24 cellular contexts compared by ENCODE assay signal in genomic region chr20:4119854-4120209, GRCh38. TPM values are rescaled to one million over a fixed set of nuclear protein-coding genes. Genes with fewer than 3 reads are reported as not detected.
A peak's percentile ranks its signal among the peaks of the same experiment; 100 is the strongest.
DNase-seq lines count a peak whose midpoint lies in the region; ATAC-seq and TF ChIP-seq lines count a peak whose summit lies in the region.
"Had no signal": no experiment of that assay in that cellular context is flagged by ENCODE, and none has a peak within 500 bp of the region (broad histone marks: within the 10 kb centered on the region; RNA-seq: fewer than 3 reads in every experiment).

No MANE protein-coding gene starts in this region.

- H3K9ac ChIP-seq in skeletal muscle satellite cell (ENCODE audit: low read depth, low read length), result peak overlapping the region; percentile 42

- intact Hi-C loops in heart left ventricle (cut with DNase I), result loop anchor here in 1 of 10 donors (10.0 kb wide), 1 partner anchor 475 kb away; no protein-coding TSS in a partner anchor

- H3K27ac ChIP-seq in heart left ventricle, result peak overlapping the region in 5 of 12 donors; percentile 29 to 68 (median 52)
- H3K27ac ChIP-seq in right atrium auricular region, result peak overlapping the region in 1 of 2 donors; percentile 24
- peak overlapping the region; percentile 95 for H3K27ac ChIP-seq in RWPE2 (ENCODE audit: poor library complexity, severe bottlenecking)
- peak overlapping the region; percentile 42 for H3K27ac ChIP-seq in foreskin keratinocyte
- H3K27ac ChIP-seq: sigmoid colon, SK-N-MC, testis had no signal

- DNase-seq in heart left ventricle (no peak), right atrium auricular region (ENCODE audit: low spot score) (no peak), RWPE2 (ENCODE audit: low spot score) (no peak), foreskin keratinocyte (no peak), SHP77 treated with DMSO at 0.1 percent for 48 hours (lab: John Stamatoyannopoulos, UW) (no peak), GM10266 (ENCODE audit: extremely low spot score) (no peak)
- DNase-seq: ACHN; activated CD4-positive, alpha-beta memory T cell treated with anti-CD3 and anti-CD28 coated beads for 36 hours; activated CD8-positive, alpha-beta memory T cell treated with anti-CD3 and anti-CD28 coated beads, Interleukin-2, amount 50 U/mL, for 4 hours; activated naive CD4-positive, alpha-beta T cell treated with anti-CD3 and anti-CD28 coated beads, Interleukin-2, amount 50 U/mL, for 16 hours; BE2C; cortex of kidney; H7; NCI-H1105; NCI-H1930; NCI-H526 treated with DMSO at 0.1 percent for 48 hours; sigmoid colon; stimulated activated naive CD4-positive, alpha-beta T cell treated with Interleukin-2 at 50 U/mL for 16 hours; testis had no signal

- TF ChIP-seq POLR2A in heart left ventricle (IDR thresholded peaks at IDR 0.05), result no peak

- H3K4me2 ChIP-seq in skeletal muscle satellite cell (ENCODE audit: low read length), result peak overlapping the region; percentile 67

- no peaks in the 10 kb centered on the region for H3K36me3 ChIP-seq in heart left ventricle
- H3K36me3 ChIP-seq in right atrium auricular region, result no peaks in the 10 kb centered on the region
- H3K36me3 ChIP-seq in RWPE2 (ENCODE audit: low read depth), result no peaks in the 10 kb centered on the region
- H3K36me3 ChIP-seq in skeletal muscle satellite cell (ENCODE audit: insufficient read depth, low read length), result no peaks in the 10 kb centered on the region
- H3K36me3 ChIP-seq: BE2C, sigmoid colon had no signal

- H3K9me3 ChIP-seq in heart left ventricle (no peaks in the 10 kb centered on the region), right atrium auricular region (no peaks in the 10 kb centered on the region), RWPE2 (ENCODE audit: severe bottlenecking) (no peaks in the 10 kb centered on the region), skeletal muscle satellite cell (replicated peaks; ENCODE audit: low read length) (no peaks in the 10 kb centered on the region)
- H3K9me3 ChIP-seq: BE2C, sigmoid colon, testis had no signal

- WGBS in heart left ventricle, 4 donors, result 51 to 77% (median 55%) methylated on average over 10 of the region's 10 CpGs

- TF ChIP-seq CTCF in heart left ventricle (IDR thresholded peaks at IDR 0.05), result no peak
- TF ChIP-seq CTCF in right atrium auricular region (IDR thresholded peaks at IDR 0.05), result no peak
- no peak for TF ChIP-seq CTCF in RWPE2 (IDR thresholded peaks at IDR 0.05; ENCODE audit: poor library complexity, severe bottlenecking)
- TF ChIP-seq CTCF in foreskin keratinocyte (conservative IDR thresholded peaks at IDR 0.05), result no peak
- TF ChIP-seq CTCF in GM10266 (IDR thresholded peaks at IDR 0.05; ENCODE audit: control insufficient read depth, insufficient read depth, low read depth, missing control alignments), result no peak

- H3K4me1 ChIP-seq in heart left ventricle (peaks cover 0 to 38% (median 8%) of the 10 kb centered on the region in 12 donors), right atrium auricular region (no peaks in the 10 kb centered on the region), RWPE2 (ENCODE audit: insufficient read depth, poor library complexity, severe bottlenecking) (peaks cover 18% of the 10 kb centered on the region), foreskin keratinocyte (no peaks in the 10 kb centered on the region), skeletal muscle satellite cell (ENCODE audit: control insufficient read depth, insufficient read depth, low read length) (peaks cover 18% of the 10 kb centered on the region)
- H3K4me1 ChIP-seq: BE2C, sigmoid colon, testis had no signal

- ATAC-seq in heart left ventricle, result peak in 3 of 4 donors; percentile 55 to 70 (median 64)
- peak; percentile 50; the same call in 2 of the 3 replicates for ATAC-seq in RWPE2 (ENCODE audit: low read depth)
- no peak for ATAC-seq in foreskin keratinocyte
- ATAC-seq in GM19328 (IDR thresholded peaks at IDR 0.05; ENCODE audit: unreplicated experiment), result no peak
- ATAC-seq: activated CD4-positive, CD25-positive, alpha-beta regulatory T cell treated with anti-CD3 and anti-CD28 coated beads, Interleukin-2, amount 50 U/mL, for 24 hours; esophagus mucosa had no signal

- H3K4me3 ChIP-seq in heart left ventricle, result no peak overlapping the region
- H3K4me3 ChIP-seq in right atrium auricular region, result no peak overlapping the region
- no peak overlapping the region for H3K4me3 ChIP-seq in RWPE2 (ENCODE audit: severe bottlenecking)
- H3K4me3 ChIP-seq in skeletal muscle satellite cell (ENCODE audit: low read length), result peak overlapping the region; percentile 38
- H3K4me3 ChIP-seq: sigmoid colon, SK-N-MC, testis had no signal

- H3K27me3 ChIP-seq in heart left ventricle (no peaks in the 10 kb centered on the region), right atrium auricular region (no peaks in the 10 kb centered on the region), RWPE2 (ENCODE audit: insufficient read depth, poor library complexity, severe bottlenecking) (no peaks in the 10 kb centered on the region), foreskin keratinocyte (peaks cover 2% of the 10 kb centered on the region), skeletal muscle satellite cell (ENCODE audit: control insufficient read depth, insufficient read depth, low read length) (no peaks in the 10 kb centered on the region)
- H3K27me3 ChIP-seq: sigmoid colon, testis had no signal

RNA-seq across cellular contexts. Expression of gene SMOX, which starts 28.8 kb away (rescaled TPM):
- total RNA-seq in heart left ventricle (1 to 10 TPM; 1.7 to 5.9 (median 2.4) TPM), right atrium auricular region (1 to 10 TPM; 5.2 to 6.6 TPM), foreskin keratinocyte (4.8 and 8.3 TPM in 2 replicates)
- polyA plus RNA-seq in heart left ventricle (1 to 10 TPM; 1.3 to 3.2 TPM), foreskin keratinocyte (5.4 and 7.7 TPM in 2 replicates)
- 18.5 and 18.8 TPM in 2 replicates for total RNA-seq in skeletal muscle satellite cell (2012; rRNA removed)

Comparison
In these comparisons a context has a peak if more than half of its experiments do, and no peak if none do; other contexts are left out.
1. ATAC-seq: peak in heart left ventricle (3 of 4) and RWPE2 (single experiment); none in foreskin keratinocyte (single experiment) and GM19328 (single experiment).